Comparison of ENCODE assay signal across 8 cellular contexts in the genomic region with DNA sequence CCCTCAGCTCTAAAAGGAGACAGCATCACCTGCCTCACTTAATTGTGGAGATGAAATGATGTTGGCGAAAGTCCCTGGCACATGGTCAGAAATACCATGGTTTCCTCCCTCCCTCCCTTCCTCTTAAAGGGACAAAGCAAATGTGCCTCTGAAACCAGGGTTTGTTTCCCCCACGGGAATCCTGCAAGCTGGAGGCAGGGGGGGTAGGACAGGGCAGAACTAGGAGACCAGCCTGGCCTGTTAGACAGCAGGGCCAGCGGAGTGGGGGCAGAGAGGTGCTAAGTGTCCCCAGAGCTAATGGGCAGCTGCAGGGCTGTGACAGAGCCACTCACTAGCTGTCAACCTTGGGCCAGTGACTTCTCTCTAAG. TPM values are rescaled to one million over a fixed set of nuclear protein-coding genes. Genes with fewer than 3 reads are reported as not detected.
DNase-seq lines count a peak whose midpoint lies in the region; ATAC-seq and TF ChIP-seq lines count a peak whose summit lies in the region.

No MANE protein-coding gene starts in this region.

- H3K79me1 ChIP-seq in IMR-90 (ENCODE audit: low read depth in 1 of 2, low read length in 2 of 2): no peaks in the 10 kb centered on the region

- no peak overlapping the region for H3K23ac ChIP-seq in IMR-90 (ENCODE audit: low read depth, low read length)

- H2AK9ac ChIP-seq in IMR-90 (replicated peaks; ENCODE audit: low read depth, low read length, poor library complexity): no peak overlapping the region

- peak overlapping the region; percentile 38; the same call in 1 of the 2 replicates for H3K4ac ChIP-seq in IMR-90 (ENCODE audit: low read depth, low read length)

- DNase-seq in IMR-90 (no peak), breast epithelium (ENCODE audit: low spot score in 2 of 2) (peak in 1 of 2 donors; percentile 50), left ventricle myocardium inferior (no peak), NCI-H2171 treated with DMSO at 0.1 percent for 48 hours (lab: John Stamatoyannopoulos, UW) (no peak)
- no peak for DNase-seq in activated CD8-positive, alpha-beta memory T cell treated with anti-CD3 and anti-CD28 coated beads, Interleukin-2, amount 50 U/mL, for 4 hours
- no peak for DNase-seq in stimulated activated CD4-positive, alpha-beta T cell treated with anti-CD3 and anti-CD28 coated beads, Interleukin-15, amount 100 ng/mL, for 24 hours

- no peak overlapping the region for H2BK15ac ChIP-seq in IMR-90 (ENCODE audit: low read depth, low read length)

- CTCF ChIA-PET in IMR-90 (lab: Yijun Ruan, JAX): interaction anchor here (0.5 to 1.8 kb wide), 3 partner anchors 104 to 142 kb away, joined by 3 to 6 read pairs (median 5); no protein-coding TSS in a partner anchor

- peak overlapping the region; percentile 46; the same call in 1 of the 2 replicates for H2AK5ac ChIP-seq in IMR-90 (ENCODE audit: low read depth, low read length)

- intact Hi-C loops in IMR-90 (cut with micrococcal nuclease): loop anchor here (1.0 kb wide), 3 partner anchors 108 to 267 kb away; no protein-coding TSS in a partner anchor
- intact Hi-C loops in breast epithelium (cut with DNase I; ENCODE audit: low total_unique reads): loop anchor here (10.0 kb wide), 1 partner anchor 81 kb away; no protein-coding TSS in a partner anchor
- intact Hi-C loops in left ventricle myocardium inferior (cut with micrococcal nuclease): loop anchor here (10.0 kb wide), 1 partner anchor 111 kb away; no protein-coding TSS in a partner anchor

- no TSS peak for BruUV-seq in IMR-90 (replicated peaks; lab: Mats Ljungman, UMichigan)

- H3K4me2 ChIP-seq in IMR-90 (ENCODE audit: low read depth, low read length): no peak overlapping the region

- no peak overlapping the region for H4K5ac ChIP-seq in IMR-90 (ENCODE audit: low read depth, low read length)

- peak overlapping the region; percentile 13; the same call in 1 of the 2 replicates for H2BK120ac ChIP-seq in IMR-90 (ENCODE audit: low read depth, low read length)

- ATAC-seq in IMR-90 (ENCODE audit: low read depth) (peak; percentile 4; the same call in 1 of the 2 replicates), HG03378 (IDR thresholded peaks at IDR 0.05; ENCODE audit: unreplicated experiment) (no peak)

- no peak overlapping the region for H3K27ac ChIP-seq in IMR-90 (ENCODE audit: insufficient read depth, low read length)
- H3K27ac ChIP-seq in breast epithelium: peak overlapping the region; percentile 34 to 76
- peak overlapping the region; percentile 82 for H3K27ac ChIP-seq in left ventricle myocardium inferior (replicated peaks)
- peak overlapping the region; percentile 66 for H3K27ac ChIP-seq in skeletal muscle tissue (ENCODE audit: low read depth, low read length)

- H3K18ac ChIP-seq in IMR-90 (ENCODE audit: low read depth, low read length): no peak overlapping the region

- H3K9ac ChIP-seq in IMR-90 (ENCODE audit: low read depth, low read length) (no peak overlapping the region), skeletal muscle tissue (ENCODE audit: low read depth in 1 of 3, low read length in 3 of 3) (no peak overlapping the region)

- dilution Hi-C loops in IMR-90 (cut with HindIII; ENCODE audit: low sequenced_read_pairs, unreplicated experiment): no loop called here

- H3K36me3 ChIP-seq in IMR-90 (ENCODE audit: control insufficient read depth, insufficient read depth, low read length) (no peaks in the 10 kb centered on the region), breast epithelium (no peaks in the 10 kb centered on the region), left ventricle myocardium inferior (no peaks in the 10 kb centered on the region), skeletal muscle tissue (ENCODE audit: control insufficient read depth in 3 of 3, insufficient read depth in 3 of 3, low read length in 3 of 3) (no peaks in the 10 kb centered on the region)

- in situ Hi-C loops in IMR-90 (cut with MboI; ENCODE audit: low sequenced_read_pairs): loop anchor here (5.0 kb wide), 1 partner anchor 104 kb away; no protein-coding TSS in a partner anchor

- H3K27me3 ChIP-seq in IMR-90 (ENCODE audit: control insufficient read depth, insufficient read depth, low read length) (peaks cover 49% of the 10 kb centered on the region), breast epithelium (peaks cover 0 to 76% of the 10 kb centered on the region in 2 donors), left ventricle myocardium inferior (ENCODE audit: low read depth) (no peaks in the 10 kb centered on the region), skeletal muscle tissue (ENCODE audit: control insufficient read depth in 3 of 3, insufficient read depth in 3 of 3, low read length in 3 of 3) (peaks cover 0 to 9% (median 0%) of the 10 kb centered on the region in 3 donors)

- no peak overlapping the region for H2BK5ac ChIP-seq in IMR-90 (ENCODE audit: low read depth, low read length, poor library complexity, severe bottlenecking)

- no peak for TF ChIP-seq RAD21 in IMR-90 (IDR thresholded peaks at IDR 0.05; ENCODE audit: low read length)

- no peaks in the 10 kb centered on the region for H3K9me1 ChIP-seq in IMR-90 (ENCODE audit: insufficient read depth, low read length)

- WGBS in IMR-90 (ENCODE audit: extremely low coverage in 2 of 2, insufficient read length in 1 of 2), 2 experiments: no CpG with 5 or more reads among the region's 3 CpGs

- TF ChIP-seq POLR2A in IMR-90 (IDR thresholded peaks at IDR 0.05; ENCODE audit: low read depth, low read length) (no peak), breast epithelium (IDR thresholded peaks at IDR 0.05) (no peak)

- no peak overlapping the region for H2BK20ac ChIP-seq in IMR-90 (ENCODE audit: low read depth, low read length)

- TF ChIP-seq CTCF in IMR-90 (conservative IDR thresholded peaks at IDR 0.05; ENCODE audit: low read depth, low read length): no peak
- no peak for TF ChIP-seq CTCF in breast epithelium (IDR thresholded peaks at IDR 0.05)
- no peak for TF ChIP-seq CTCF in left ventricle myocardium inferior (IDR thresholded peaks at IDR 0.05; ENCODE audit: borderline replicate concordance)

- peaks cover 4% of the 10 kb centered on the region; the same call in 1 of the 2 replicates for H3K9me3 ChIP-seq in IMR-90 (ENCODE audit: control insufficient read depth, insufficient read depth, low read length)
- H3K9me3 ChIP-seq in breast epithelium: no peaks in the 10 kb centered on the region
- H3K9me3 ChIP-seq in left ventricle myocardium inferior (replicated peaks): no peaks in the 10 kb centered on the region
- H3K9me3 ChIP-seq in skeletal muscle tissue (ENCODE audit: control insufficient read depth in 3 of 3, low read length in 3 of 3): no peaks in the 10 kb centered on the region

- no peaks in the 10 kb centered on the region for H4K20me1 ChIP-seq in IMR-90 (ENCODE audit: insufficient read depth, low read length)

- H4K91ac ChIP-seq in IMR-90 (ENCODE audit: insufficient read depth, low read depth, low read length): no peak overlapping the region; the same call in 1 of the 2 replicates

- peak overlapping the region; percentile 8 for H2AFZ ChIP-seq in IMR-90 (replicated peaks; ENCODE audit: low read length, poor library complexity)

- peak overlapping the region; percentile 43; the same call in 1 of the 2 replicates for H3K14ac ChIP-seq in IMR-90 (replicated peaks; ENCODE audit: low read depth, low read length)

- no peak overlapping the region for H4K8ac ChIP-seq in IMR-90 (ENCODE audit: low read depth in 2 of 2, low read length in 2 of 2)

- POLR2A ChIA-PET in IMR-90 (lab: Charles Lee; ENCODE audit: unreplicated experiment): no interaction called here

- H3K4me1 ChIP-seq in IMR-90 (ENCODE audit: control insufficient read depth, insufficient read depth, low read length) (peaks cover 3% of the 10 kb centered on the region; the same call in 1 of the 2 replicates), breast epithelium (no peaks in the 10 kb centered on the region), left ventricle myocardium inferior (peaks cover 63% of the 10 kb centered on the region), skeletal muscle tissue (ENCODE audit: control insufficient read depth in 3 of 3, insufficient read depth in 3 of 3, low read length in 3 of 3) (peaks cover 34 to 37% (median 35%) of the 10 kb centered on the region in 3 donors)

- H3K4me3 ChIP-seq in IMR-90 (ENCODE audit: insufficient read depth, low read depth, low read length): no peak overlapping the region
- H3K4me3 ChIP-seq in breast epithelium: no peak overlapping the region
- H3K4me3 ChIP-seq in left ventricle myocardium inferior: no peak overlapping the region
- H3K4me3 ChIP-seq in skeletal muscle tissue (ENCODE audit: low read length in 3 of 3): no peak overlapping the region

- H3K56ac ChIP-seq in IMR-90 (ENCODE audit: extremely low read depth, insufficient read depth, low read length): no peak overlapping the region

TF ChIP-seq in IMR-90, 13 proteins besides CTCF, POLR2A, EP300 and RAD21 (continues in another document):
- TF ChIP-seq RCOR1 (IDR thresholded peaks at IDR 0.05; ENCODE audit: insufficient replicate concordance, low read length): no peak
- no peak for TF ChIP-seq SMC3 (IDR thresholded peaks at IDR 0.05; ENCODE audit: low read depth, low read length)
- no peak for TF ChIP-seq MAZ (IDR thresholded peaks at IDR 0.05; ENCODE audit: borderline replicate concordance, low read depth, low read length)
- TF ChIP-seq CHD1 (IDR thresholded peaks at IDR 0.05; ENCODE audit: low read depth, low read length): no peak
- no peak for TF ChIP-seq MXI1 (IDR thresholded peaks at IDR 0.05; ENCODE audit: borderline replicate concordance, low read depth, low read length)
- TF ChIP-seq MAFK (IDR thresholded peaks at IDR 0.05; ENCODE audit: low read depth, low read length): no peak
- no peak for TF ChIP-seq RFX5 (IDR thresholded peaks at IDR 0.05; ENCODE audit: low read depth, low read length)

RNA-seq across cellular contexts. Expression of a gene that starts 5.7 kb away (rescaled TPM):
- total RNA-seq in IMR-90 (2012; rRNA removed) (0.56 and 0.90 TPM in 2 replicates), breast epithelium (1 to 10 TPM; 3.3 to 5.0 (median 5.0) TPM), left ventricle myocardium inferior (2.6 TPM), skeletal muscle tissue (3.1 TPM)
- polyA plus RNA-seq in IMR-90 (2012; rRNA removed): 1.9 and 2.5 TPM in 2 replicates
- 1.2 and 1.6 TPM in 2 replicates for polyA plus RNA-seq in IMR-90 (2012; cell fraction: cytosol; rRNA removed)
- polyA plus RNA-seq in IMR-90 (2012; cell fraction: nucleus; rRNA removed; ENCODE audit: low replicate concordance): 4.5 and 6.5 TPM in 2 replicates

RNA-seq across cellular contexts. Expression of a gene that starts 55.5 kb away (rescaled TPM):
- 2.2 and 6.1 TPM in 2 replicates for total RNA-seq in IMR-90 (2012; rRNA removed)
- polyA plus RNA-seq in IMR-90 (2012; rRNA removed): 18.2 and 20.9 TPM in 2 replicates
- polyA plus RNA-seq in IMR-90 (2012; cell fraction: cytosol; rRNA removed): 1.7 and 2.7 TPM in 2 replicates
- polyA plus RNA-seq in IMR-90 (2012; cell fraction: nucleus; rRNA removed; ENCODE audit: low replicate concordance): 0.45 and 4.8 TPM in 2 replicates
- total RNA-seq in breast epithelium: 10 to 100 TPM; 11.3 to 20.0 (median 12.5) TPM
- 12.5 TPM for total RNA-seq in left ventricle myocardium inferior
- 13.0 TPM for total RNA-seq in skeletal muscle tissue
